ENCODE assay signal across 9 cellular contexts in genomic region chr20:33832113-33832853, GRCh38.
DNase-seq lines count a peak whose midpoint lies in the region; ATAC-seq and TF ChIP-seq lines count a peak whose summit lies in the region.
"Had no signal": no experiment of that assay in that cellular context is flagged by ENCODE, and none has a peak within 500 bp of the region (broad histone marks: within the 10 kb centered on the region; RNA-seq: fewer than 3 reads in every experiment).

No MANE protein-coding gene starts in this region.

- ATAC-seq in GM19328 (IDR thresholded peaks at IDR 0.05; ENCODE audit: unreplicated experiment) (no peak), HG02885 (IDR thresholded peaks at IDR 0.05; ENCODE audit: poor library complexity, unreplicated experiment) (no peak)
- ATAC-seq in activated naive CD8-positive, alpha-beta T cell treated with anti-CD3 and anti-CD28 coated beads, Interleukin-2, amount 50 U/mL, for 24 hours = no peak

- TF ChIP-seq CTCF in astrocyte of the cerebellum (IDR thresholded peaks at IDR 0.05; ENCODE audit: low read depth, low read length, missing control alignments) = no peak

- in situ Hi-C loops in astrocyte of the cerebellum (cut with HindIII; ENCODE audit: low sequenced_read_pairs) = no loop called here

- DNase-seq in DMS 273 treated with DMSO at 0.1 percent for 48 hours (lab: John Stamatoyannopoulos, UW) (peak; percentile 40), astrocyte of the cerebellum (ENCODE audit: low read depth) (peak; percentile 26), glomerular visceral epithelial cell (ENCODE audit: extremely low spot score) (peak; percentile 64), nucleus accumbens (lab: John Stamatoyannopoulos, UW) (peak in 43 of 56 donors; percentile 6 to 88 (median 35)), AG08395 (ENCODE audit: low spot score) (no peak)
- DNase-seq in activated naive CD8-positive, alpha-beta T cell treated with anti-CD3 and anti-CD28 coated beads, Interleukin-2, amount 50 U/mL, for 24 hours = no peak
- DNase-seq: BE2C had no signal

- H3K27me3 Mint-ChIP-seq in activated naive CD8-positive, alpha-beta T cell treated with anti-CD3 and anti-CD28 coated beads, Interleukin-2, amount 50 U/mL, for 24 hours = no peaks in the 10 kb centered on the region

- no peak overlapping the region for H3K27ac Mint-ChIP-seq in activated naive CD8-positive, alpha-beta T cell treated with anti-CD3 and anti-CD28 coated beads, Interleukin-2, amount 50 U/mL, for 24 hours

- no peak overlapping the region for H3K4me3 Mint-ChIP-seq in activated naive CD8-positive, alpha-beta T cell treated with anti-CD3 and anti-CD28 coated beads, Interleukin-2, amount 50 U/mL, for 24 hours

- peaks cover 42% of the 10 kb centered on the region for H3K4me1 Mint-ChIP-seq in activated naive CD8-positive, alpha-beta T cell treated with anti-CD3 and anti-CD28 coated beads, Interleukin-2, amount 50 U/mL, for 24 hours

- H3K36me3 Mint-ChIP-seq in activated naive CD8-positive, alpha-beta T cell treated with anti-CD3 and anti-CD28 coated beads, Interleukin-2, amount 50 U/mL, for 24 hours (ENCODE audit: low read depth) = peaks cover 35% of the 10 kb centered on the region

- H3K4me3 ChIP-seq in astrocyte of the cerebellum (ENCODE audit: low read depth, low read length) = no peak overlapping the region

- no peaks in the 10 kb centered on the region for H3K9me3 Mint-ChIP-seq in activated naive CD8-positive, alpha-beta T cell treated with anti-CD3 and anti-CD28 coated beads, Interleukin-2, amount 50 U/mL, for 24 hours

Comparison
In these comparisons a context has a peak if more than half of its experiments do, and no peak if none do; other contexts are left out.
1. DNase-seq: peak in DMS 273 treated with DMSO at 0.1 percent for 48 hours (single experiment), astrocyte of the cerebellum (single experiment), glomerular visceral epithelial cell (single experiment) and nucleus accumbens (43 of 56); none in AG08395 (single experiment) and activated naive CD8-positive, alpha-beta T cell treated with anti-CD3 and anti-CD28 coated beads, Interleukin-2, amount 50 U/mL, for 24 hours (single experiment).